In the genomic region with DNA sequence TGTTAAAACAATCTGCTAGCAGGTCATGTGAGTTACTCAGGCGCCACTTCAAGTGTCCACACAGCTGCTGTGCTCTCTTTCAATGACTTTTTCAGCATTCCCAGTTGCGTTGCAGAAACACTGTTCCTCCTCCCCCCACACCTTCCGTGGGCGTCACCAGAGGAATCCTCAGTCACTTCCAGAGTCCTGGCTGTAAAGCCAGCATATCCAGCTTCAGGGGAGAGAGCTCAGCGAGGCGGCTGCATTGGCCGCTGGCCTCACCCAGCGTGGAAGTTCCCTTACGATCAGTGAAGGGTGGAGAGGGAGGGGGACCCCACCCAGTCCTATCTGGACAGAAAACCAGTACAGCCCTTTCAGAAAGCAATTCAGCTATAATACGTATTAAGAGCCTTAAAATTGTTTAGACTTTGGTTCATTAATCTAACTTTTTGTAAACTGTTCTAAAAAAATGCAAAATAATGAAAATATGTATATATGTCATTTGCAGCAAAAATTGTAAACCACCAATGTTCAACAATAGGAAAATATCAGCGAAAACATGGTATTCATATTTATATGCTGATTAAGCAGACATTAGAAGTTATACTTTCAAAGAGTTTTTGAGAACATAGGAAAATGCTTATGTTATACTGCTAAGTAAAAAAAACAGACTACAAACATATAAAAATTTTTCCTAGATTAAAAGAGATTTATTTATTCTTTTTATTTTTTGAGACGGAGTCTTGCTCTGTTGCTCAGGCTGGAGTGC, we compare ENCODE assay signal across 10 cellular contexts. TPM values are rescaled to one million over a fixed set of nuclear protein-coding genes. Genes with fewer than 3 reads are reported as not detected.
DNase-seq lines count a peak whose midpoint lies in the region; ATAC-seq and TF ChIP-seq lines count a peak whose summit lies in the region.
"Had no signal": no experiment of that assay in that cellular context is flagged by ENCODE, and none has a peak within 500 bp of the region (broad histone marks: within the 10 kb centered on the region; RNA-seq: fewer than 3 reads in every experiment).

No MANE protein-coding gene starts in this region.

- H3K9me3 Mint-ChIP-seq in osteocyte (ENCODE audit: unreplicated experiment), result no peaks in the 10 kb centered on the region
- no peaks in the 10 kb centered on the region for H3K9me3 Mint-ChIP-seq in activated CD8-positive, alpha-beta T cell treated with anti-CD3 and anti-CD28 coated beads, Interleukin-2, amount 10 ng/mL, durations not matched to agents 7 days and 5 days (ENCODE audit: insufficient read depth)
- no peaks in the 10 kb centered on the region for H3K9me3 Mint-ChIP-seq in activated naive CD4-positive, alpha-beta T cell treated with anti-CD3 and anti-CD28 coated beads for 36 hours
- H3K9me3 Mint-ChIP-seq: neural crest cell had no signal

- intact Hi-C loops in activated naive CD4-positive, alpha-beta T cell treated with anti-CD3 and anti-CD28 coated beads for 36 hours (cut with micrococcal nuclease), result no loop called here

- peaks cover 20% of the 10 kb centered on the region for H3K4me1 Mint-ChIP-seq in osteocyte (ENCODE audit: unreplicated experiment)
- peaks cover 29% of the 10 kb centered on the region for H3K4me1 Mint-ChIP-seq in activated CD8-positive, alpha-beta T cell treated with anti-CD3 and anti-CD28 coated beads, Interleukin-2, amount 10 ng/mL, durations not matched to agents 7 days and 5 days (ENCODE audit: low read depth)
- peaks cover 19% of the 10 kb centered on the region for H3K4me1 Mint-ChIP-seq in activated naive CD4-positive, alpha-beta T cell treated with anti-CD3 and anti-CD28 coated beads for 36 hours (ENCODE audit: low read depth)

- no peak overlapping the region for H3K4me3 Mint-ChIP-seq in osteocyte (ENCODE audit: unreplicated experiment)
- H3K4me3 Mint-ChIP-seq in activated CD8-positive, alpha-beta T cell treated with anti-CD3 and anti-CD28 coated beads, Interleukin-2, amount 10 ng/mL, durations not matched to agents 7 days and 5 days, result no peak overlapping the region
- no peak overlapping the region for H3K4me3 Mint-ChIP-seq in activated naive CD4-positive, alpha-beta T cell treated with anti-CD3 and anti-CD28 coated beads for 36 hours
- H3K4me3 Mint-ChIP-seq: neural crest cell had no signal

- no peak for ATAC-seq in activated CD8-positive, alpha-beta T cell treated with anti-CD3 and anti-CD28 coated beads, Interleukin-2, amount 10 ng/mL, durations not matched to agents 7 days and 5 days

- no peak for TF ChIP-seq CTCF in epithelial cell of esophagus (IDR thresholded peaks at IDR 0.05; ENCODE audit: insufficient read depth, low read depth, low read length, missing control alignments)
- no peak for TF ChIP-seq CTCF in osteocyte (IDR thresholded peaks at IDR 0.05)
- no peak for TF ChIP-seq CTCF in GM13977 (IDR thresholded peaks at IDR 0.05; ENCODE audit: extremely low read depth, insufficient read depth, missing control alignments)

- peak; percentile 73 for DNase-seq in GM03348 (ENCODE audit: low spot score)
- DNase-seq in NCI-H2227 (lab: John Stamatoyannopoulos, UW; ENCODE audit: unreplicated experiment), result peak; percentile 67
- peak; percentile 61 for DNase-seq in epithelial cell of esophagus (ENCODE audit: low read depth)
- no peak for DNase-seq in osteocyte (ENCODE audit: extremely low spot score, unreplicated experiment)
- DNase-seq in activated CD8-positive, alpha-beta T cell treated with anti-CD3 and anti-CD28 coated beads, Interleukin-2, amount 10 ng/mL, durations not matched to agents 7 days and 5 days, result no peak
- DNase-seq in activated naive CD4-positive, alpha-beta T cell treated with anti-CD3 and anti-CD28 coated beads for 36 hours, result no peak
- no peak for DNase-seq in T1000 (lab: John Stamatoyannopoulos, UW)
- DNase-seq in GM13977 (ENCODE audit: low spot score), result no peak
- DNase-seq: activated naive CD4-positive, alpha-beta T cell had no signal

- H3K36me3 Mint-ChIP-seq in osteocyte (ENCODE audit: unreplicated experiment), result no peaks in the 10 kb centered on the region
- H3K36me3 Mint-ChIP-seq in activated CD8-positive, alpha-beta T cell treated with anti-CD3 and anti-CD28 coated beads, Interleukin-2, amount 10 ng/mL, durations not matched to agents 7 days and 5 days (ENCODE audit: low read depth), result no peaks in the 10 kb centered on the region
- no peaks in the 10 kb centered on the region for H3K36me3 Mint-ChIP-seq in activated naive CD4-positive, alpha-beta T cell treated with anti-CD3 and anti-CD28 coated beads for 36 hours (ENCODE audit: low read depth)

- POLR2A ChIA-PET in activated CD8-positive, alpha-beta T cell treated with anti-CD3 and anti-CD28 coated beads, Interleukin-2, amount 10 ng/mL, durations not matched to agents 7 days and 5 days (lab: Charles Lee), result no interaction called here

- in situ Hi-C loops in GM13977 (cut with MboI; ENCODE audit: low pct_unique_long_range_greater_than_20kb, low sequenced_read_pairs, unreplicated experiment), result no loop called here

- peak overlapping the region; percentile 94 for H3K27ac Mint-ChIP-seq in osteocyte (ENCODE audit: unreplicated experiment)
- H3K27ac Mint-ChIP-seq in activated CD8-positive, alpha-beta T cell treated with anti-CD3 and anti-CD28 coated beads, Interleukin-2, amount 10 ng/mL, durations not matched to agents 7 days and 5 days, result no peak overlapping the region
- no peak overlapping the region for H3K27ac Mint-ChIP-seq in activated naive CD4-positive, alpha-beta T cell treated with anti-CD3 and anti-CD28 coated beads for 36 hours

- H3K4me3 ChIP-seq in epithelial cell of esophagus (ENCODE audit: low read length), result no peak overlapping the region

- CTCF ChIA-PET in activated CD8-positive, alpha-beta T cell treated with anti-CD3 and anti-CD28 coated beads, Interleukin-2, amount 10 ng/mL, durations not matched to agents 7 days and 5 days (lab: Charles Lee), result interaction anchor here (0.8 to 0.9 kb wide), 2 partner anchors 29 to 30 kb away, joined by 3 read pairs; partner anchors contain the start of gene SIGIRR
- CTCF ChIA-PET in activated naive CD4-positive, alpha-beta T cell treated with anti-CD3 and anti-CD28 coated beads for 36 hours (lab: Charles Lee), result interaction anchor here (1.0 kb wide), 1 partner anchor 32 kb away, joined by 3 read pairs; no protein-coding TSS in a partner anchor

- no peaks in the 10 kb centered on the region for H3K27me3 Mint-ChIP-seq in osteocyte (ENCODE audit: unreplicated experiment)
- peaks cover 8% of the 10 kb centered on the region for H3K27me3 Mint-ChIP-seq in activated CD8-positive, alpha-beta T cell treated with anti-CD3 and anti-CD28 coated beads, Interleukin-2, amount 10 ng/mL, durations not matched to agents 7 days and 5 days (ENCODE audit: low read depth)
- no peaks in the 10 kb centered on the region for H3K27me3 Mint-ChIP-seq in activated naive CD4-positive, alpha-beta T cell treated with anti-CD3 and anti-CD28 coated beads for 36 hours (ENCODE audit: low read depth)

RNA-seq across cellular contexts. Expression of gene ANO9, which starts 2.8 kb away (rescaled TPM):
- not detected in 2 replicates for total RNA-seq in osteocyte
- 10 to 100 TPM; 72.6 to 78.9 TPM for total RNA-seq in activated CD8-positive, alpha-beta T cell treated with anti-CD3 and anti-CD28 coated beads, Interleukin-2, amount 10 ng/mL, durations not matched to agents 7 days and 5 days
- total RNA-seq in activated naive CD4-positive, alpha-beta T cell treated with anti-CD3 and anti-CD28 coated beads for 36 hours, result 10 to 100 TPM; 28.9 to 31.0 TPM
- total RNA-seq: neural crest cell had no signal

RNA-seq across cellular contexts. Expression of gene PTDSS2, which starts 5.5 kb away (rescaled TPM):
- total RNA-seq in osteocyte, result 55.3 and 56.1 TPM in 2 replicates
- total RNA-seq in activated CD8-positive, alpha-beta T cell treated with anti-CD3 and anti-CD28 coated beads, Interleukin-2, amount 10 ng/mL, durations not matched to agents 7 days and 5 days, result 10 to 100 TPM; 24.6 to 26.1 TPM
- total RNA-seq in activated naive CD4-positive, alpha-beta T cell treated with anti-CD3 and anti-CD28 coated beads for 36 hours, result 10 to 100 TPM; 12.1 to 15.0 TPM

RNA-seq across cellular contexts. Expression of gene SIGIRR, which starts 29.8 kb away (rescaled TPM):
- total RNA-seq in osteocyte, result 27.0 and 28.0 TPM in 2 replicates
- total RNA-seq in activated CD8-positive, alpha-beta T cell treated with anti-CD3 and anti-CD28 coated beads, Interleukin-2, amount 10 ng/mL, durations not matched to agents 7 days and 5 days, result 100 to 1,000 TPM; 160 to 168 TPM
- 10 to 100 TPM; 38.0 to 38.8 TPM for total RNA-seq in activated naive CD4-positive, alpha-beta T cell treated with anti-CD3 and anti-CD28 coated beads for 36 hours

RNA-seq across cellular contexts. Expression of gene PKP3, which starts 50.6 kb away (rescaled TPM):
- total RNA-seq in osteocyte, result 0.40 and 0.50 TPM in 2 replicates
- total RNA-seq in activated CD8-positive, alpha-beta T cell treated with anti-CD3 and anti-CD28 coated beads, Interleukin-2, amount 10 ng/mL, durations not matched to agents 7 days and 5 days, result under 1 TPM in 1 of 2 experiments, not detected in 1; 0.13 TPM
- total RNA-seq in activated naive CD4-positive, alpha-beta T cell treated with anti-CD3 and anti-CD28 coated beads for 36 hours, result not detected

Comparison
In these comparisons a context has a peak if more than half of its experiments do, and no peak if none do; other contexts are left out.
1. DNase-seq: peak in GM03348 (single experiment), NCI-H2227 (single experiment) and epithelial cell of esophagus (single experiment); none in osteocyte (single experiment), activated CD8-positive, alpha-beta T cell treated with anti-CD3 and anti-CD28 coated beads, Interleukin-2, amount 10 ng/mL, durations not matched to agents 7 days and 5 days (single experiment), activated naive CD4-positive, alpha-beta T cell treated with anti-CD3 and anti-CD28 coated beads for 36 hours (single experiment), T1000 (single experiment) and GM13977 (single experiment).
2. RNA of gene ANO9, which starts 2.8 kb away (total RNA-seq): 72.6 to 78.9 TPM in activated CD8-positive, alpha-beta T cell treated with anti-CD3 and anti-CD28 coated beads, Interleukin-2, amount 10 ng/mL, durations not matched to agents 7 days and 5 days and 28.9 to 31.0 TPM in activated naive CD4-positive, alpha-beta T cell treated with anti-CD3 and anti-CD28 coated beads for 36 hours; not detected in osteocyte; every median in the first group is over 10 times any median in the second.